8 cellular contexts compared by ENCODE assay signal in the genomic region with DNA sequence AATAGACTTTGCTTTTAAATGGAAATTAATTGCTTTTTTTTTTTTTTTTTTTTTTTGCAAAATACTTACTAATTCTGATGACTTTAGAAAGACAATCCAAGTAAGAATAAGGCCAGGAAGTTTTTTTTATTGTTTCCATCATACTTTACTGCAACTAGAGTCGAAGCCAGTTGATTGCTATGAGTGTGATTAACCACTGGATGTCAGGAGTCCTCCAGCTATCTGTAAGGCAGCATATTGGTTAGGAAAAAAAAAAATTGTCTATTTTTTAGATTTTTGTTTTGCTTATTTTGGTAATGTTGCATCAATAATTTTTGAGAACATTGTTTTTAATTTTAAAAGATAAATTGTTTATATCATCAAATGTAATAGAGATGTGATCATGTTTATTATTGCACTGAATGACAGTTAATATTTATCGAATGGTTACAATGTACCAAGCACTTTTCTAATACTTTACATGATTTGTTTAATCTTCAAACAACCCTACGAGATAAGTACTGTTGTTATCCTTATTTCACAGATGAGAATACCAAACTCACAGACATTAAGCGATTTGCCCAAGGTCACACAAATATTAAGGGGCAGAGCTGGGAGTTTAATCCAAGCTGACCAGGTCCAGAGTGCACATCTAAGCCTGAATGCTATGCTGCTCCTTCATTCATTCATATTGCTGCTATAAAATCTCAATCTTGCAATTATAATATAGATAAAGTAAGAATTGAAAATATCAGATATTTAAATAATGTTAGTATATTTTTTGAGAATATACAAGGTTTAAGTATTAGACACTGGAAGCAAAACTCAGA. TPM values are rescaled to one million over a fixed set of nuclear protein-coding genes. Genes with fewer than 3 reads are reported as not detected.
DNase-seq lines count a peak whose midpoint lies in the region; ATAC-seq and TF ChIP-seq lines count a peak whose summit lies in the region.

No MANE protein-coding gene starts in this region.

- no peak overlapping the region for H3K27ac Mint-ChIP-seq in CD8-positive, alpha-beta T cell

- POLR2A ChIA-PET in PC-3 (lab: Charles Lee; ENCODE audit: unreplicated experiment): no interaction called here
- POLR2A ChIA-PET in CD8-positive, alpha-beta T cell (lab: Charles Lee): no interaction called here

- TF ChIP-seq POLR2A in testis (IDR thresholded peaks at IDR 0.05): no peak
- TF ChIP-seq POLR2A in lower leg skin (IDR thresholded peaks at IDR 0.05): no peak

- CTCF ChIA-PET in PC-3 (lab: Charles Lee): interaction anchor here (0.6 to 2.0 kb wide), 5 partner anchors 54 to 163 kb away, joined by 3 to 7 read pairs (median 3); no protein-coding TSS in a partner anchor
- CTCF ChIA-PET in CD8-positive, alpha-beta T cell (lab: Charles Lee): interaction anchor here (0.6 to 2.4 kb wide), 3 partner anchors 11 to 229 kb away, joined by 5 to 12 read pairs (median 5); no protein-coding TSS in a partner anchor

- no TSS peak for BruUV-seq in PC-3 (replicated peaks; lab: Mats Ljungman, UMichigan)

- H3K4me1 Mint-ChIP-seq in CD8-positive, alpha-beta T cell (ENCODE audit: low read depth): no peaks in the 10 kb centered on the region

- TF ChIP-seq CTCF in PC-3 (conservative IDR thresholded peaks at IDR 0.05; ENCODE audit: low read depth, low read length) (peak; percentile 76), testis (IDR thresholded peaks at IDR 0.05) (peak; percentile 9 to 45 (median 43)), lower leg skin (IDR thresholded peaks at IDR 0.05) (no peak)
- TF ChIP-seq CTCF in CD8-positive, alpha-beta T cell (IDR thresholded peaks at IDR 0.05): no peak

- no peaks in the 10 kb centered on the region for H3K9me3 Mint-ChIP-seq in CD8-positive, alpha-beta T cell

- intact Hi-C loops in PC-3 (cut with micrococcal nuclease) (loop anchor here (1.0 to 5.0 kb wide), 7 partner anchors 30 to 237 kb away; no protein-coding TSS in a partner anchor), testis (cut with DNase I; ENCODE audit: low total_unique reads) (no loop called here), lower leg skin (cut with DNase I; ENCODE audit: low total_unique reads) (no loop called here)
- intact Hi-C loops in CD8-positive, alpha-beta T cell (cut with DNase I, micrococcal nuclease): loop anchor here (1.0 to 2.0 kb wide), 2 partner anchors 229 to 230 kb away; no protein-coding TSS in a partner anchor

- no peak overlapping the region for H2AFZ ChIP-seq in PC-3 (ENCODE audit: low read length)

- H4K20me1 ChIP-seq in PC-3 (ENCODE audit: low read length): no peaks in the 10 kb centered on the region

- H3K4me3 ChIP-seq in PC-3 (ENCODE audit: low read length) (no peak overlapping the region), testis (no peak overlapping the region), lower leg skin (ENCODE audit: low read depth, poor library complexity, severe bottlenecking) (no peak overlapping the region)
- no peak overlapping the region for H3K4me3 ChIP-seq in CD8-positive, alpha-beta T cell (ENCODE audit: low read depth, low read length)

- H3K4me1 ChIP-seq in PC-3 (ENCODE audit: insufficient read depth, low read length): peaks cover 15% of the 10 kb centered on the region
- H3K4me1 ChIP-seq in testis: no peaks in the 10 kb centered on the region
- H3K4me1 ChIP-seq in CD8-positive, alpha-beta T cell (ENCODE audit: insufficient read depth, low read length): no peaks in the 10 kb centered on the region

- H3F3A ChIP-seq in PC-3 (ENCODE audit: low read length, unreplicated experiment): no peaks in the 10 kb centered on the region

- no peak overlapping the region for H3K4me2 ChIP-seq in PC-3 (ENCODE audit: low read length)

- H3K27me3 ChIP-seq in PC-3 (ENCODE audit: low read length) (no peaks in the 10 kb centered on the region), testis (no peaks in the 10 kb centered on the region)
- no peaks in the 10 kb centered on the region for H3K27me3 ChIP-seq in CD8-positive, alpha-beta T cell (ENCODE audit: insufficient read depth, low read length)

- H3K9me2 ChIP-seq in PC-3 (replicated peaks; ENCODE audit: low read length): no peaks in the 10 kb centered on the region

- DNase-seq in COR-L47 (lab: John Stamatoyannopoulos, UW) (peak; percentile 34), PC-3 (peak; percentile 55), fibroblast of the conjunctiva (ENCODE audit: low read depth) (peak; percentile 47), testis (no peak), lower leg skin (ENCODE audit: low spot score in 2 of 2) (no peak)
- no peak for DNase-seq in CD8-positive, alpha-beta T cell

- H3K36me3 Mint-ChIP-seq in CD8-positive, alpha-beta T cell: no peaks in the 10 kb centered on the region

- 38 to 56% methylated on average over 4 of the region's 4 CpGs for WGBS in testis, 2 donors
- WGBS in lower leg skin, 2 donors: 51 to 54% methylated on average over 4 of the region's 4 CpGs

- peaks cover 37% of the 10 kb centered on the region for H3K27me3 Mint-ChIP-seq in CD8-positive, alpha-beta T cell (ENCODE audit: low read depth)

- H3K9me3 ChIP-seq in PC-3 (ENCODE audit: low read length): no peaks in the 10 kb centered on the region
- no peaks in the 10 kb centered on the region for H3K9me3 ChIP-seq in testis
- H3K9me3 ChIP-seq in CD8-positive, alpha-beta T cell (ENCODE audit: low read length): no peaks in the 10 kb centered on the region

- no peak overlapping the region for H3K9ac ChIP-seq in PC-3 (ENCODE audit: low read length)

- H3K4me3 Mint-ChIP-seq in CD8-positive, alpha-beta T cell: no peak overlapping the region

- H3K27ac ChIP-seq in PC-3 (ENCODE audit: low read length) (no peak overlapping the region), testis (no peak overlapping the region)
- H3K27ac ChIP-seq in CD8-positive, alpha-beta T cell (ENCODE audit: low read depth, low read length): no peak overlapping the region

- ATAC-seq in GM21619 (IDR thresholded peaks at IDR 0.05; ENCODE audit: unreplicated experiment) (peak; percentile 47), PC-3 (peak; percentile 60), GM18867 (IDR thresholded peaks at IDR 0.05; ENCODE audit: unreplicated experiment) (no peak)
- ATAC-seq in CD8-positive, alpha-beta T cell: no peak

- H3K36me3 ChIP-seq in PC-3 (ENCODE audit: low read depth, low read length) (no peaks in the 10 kb centered on the region), testis (ENCODE audit: low read depth, missing control alignments) (no peaks in the 10 kb centered on the region)
- H3K36me3 ChIP-seq in CD8-positive, alpha-beta T cell (ENCODE audit: insufficient read depth, low read length): no peaks in the 10 kb centered on the region

- H3K79me2 ChIP-seq in PC-3 (ENCODE audit: low read length): no peaks in the 10 kb centered on the region

RNA-seq across cellular contexts. Expression of a gene that starts 19.9 kb away (rescaled TPM):
- total RNA-seq in PC-3 (2014; rRNA removed) (not detected in 2 replicates), testis (under 1 TPM; 0.19 to 0.39 TPM), lower leg skin (not detected)
- 3.6 TPM for polyA plus RNA-seq in testis (ENCODE audit: insufficient read depth, low read depth, low replicate concordance)
- total RNA-seq in CD8-positive, alpha-beta T cell: not detected

RNA-seq across cellular contexts. Expression of a gene that starts 34.1 kb away (rescaled TPM):
- total RNA-seq in PC-3 (2014; rRNA removed): not detected in 2 replicates
- 1 to 10 TPM; 1.1 to 2.4 TPM for total RNA-seq in testis
- 5.7 TPM for polyA plus RNA-seq in testis (ENCODE audit: insufficient read depth, low read depth, low replicate concordance)
- total RNA-seq in lower leg skin: not detected
- total RNA-seq in CD8-positive, alpha-beta T cell: not detected

Comparison
In these comparisons a context has a peak if more than half of its experiments do, and no peak if none do; other contexts are left out.
1. DNase-seq: peak in COR-L47 (single experiment), PC-3 (single experiment) and fibroblast of the conjunctiva (single experiment); none in testis (single experiment), lower leg skin (0 of 2) and CD8-positive, alpha-beta T cell (0 of 7).
2. ATAC-seq: peak in GM21619 (single experiment) and PC-3 (single experiment); none in GM18867 (single experiment) and CD8-positive, alpha-beta T cell (single experiment).
3. CTCF ChIP-seq: peak in PC-3 (single experiment) and testis (3 of 3); none in lower leg skin (0 of 3) and CD8-positive, alpha-beta T cell (single experiment).
4. intact Hi-C loops: an anchor here in PC-3 (1.0 to 5.0 kb wide) and CD8-positive, alpha-beta T cell (1.0 to 2.0 kb wide); none called in testis and lower leg skin.